Comparison of ENCODE assay signal across 8 cellular contexts in genomic region chr17:38898291-38898679, GRCh38. TPM values are rescaled to one million over a fixed set of nuclear protein-coding genes. Genes with fewer than 3 reads are reported as not detected.
DNase-seq lines count a peak whose midpoint lies in the region; ATAC-seq lines count a peak whose summit lies in the region.

No MANE protein-coding gene starts in this region.

- no peaks in the 10 kb centered on the region for H3K27me3 ChIP-seq in CD8-positive, alpha-beta memory T cell (ENCODE audit: insufficient read depth, low read length, poor library complexity, severe bottlenecking)
- H3K27me3 ChIP-seq in aorta (ENCODE audit: control insufficient read depth in 1 of 2, insufficient read depth in 2 of 2, low read length in 1 of 2): no peaks in the 10 kb centered on the region

- peak overlapping the region; percentile 93 to 99 (median 96) for H3K27ac Mint-ChIP-seq in CD8-positive, alpha-beta memory T cell
- H3K27ac Mint-ChIP-seq in T-cell: peak overlapping the region; percentile 94 to 95
- H3K27ac Mint-ChIP-seq in memory B cell: peak overlapping the region; percentile 88

- POLR2A ChIA-PET in CD8-positive, alpha-beta memory T cell (lab: Charles Lee): interaction anchor here (0.6 to 5.0 kb wide), 14 partner anchors 9 to 302 kb away, joined by 3 to 49 read pairs (median 3); partner anchors contain the start of genes LASP1, RPL19 and RPL23
- POLR2A ChIA-PET in T-cell (lab: Charles Lee): interaction anchor here (0.6 to 1.3 kb wide), 4 partner anchors 13 to 44 kb away, joined by 3 to 5 read pairs (median 4); partner anchors contain the start of genes LASP1 (in 1 of the 2) and RPL23 (in 1 of the 2)

- H3K4me3 ChIP-seq in CD8-positive, alpha-beta memory T cell (ENCODE audit: low read length): peak overlapping the region; percentile 60
- H3K4me3 ChIP-seq in aorta (ENCODE audit: low read length in 2 of 2): no peak overlapping the region

- H3K4me1 ChIP-seq in CD8-positive, alpha-beta memory T cell (ENCODE audit: insufficient read depth, low read length): peaks cover 86% of the 10 kb centered on the region
- H3K4me1 ChIP-seq in aorta (ENCODE audit: control insufficient read depth in 1 of 2, insufficient read depth in 2 of 2, low read length in 2 of 2): peaks cover 3 to 5% of the 10 kb centered on the region in 2 donors

- H3K9me3 Mint-ChIP-seq in CD8-positive, alpha-beta memory T cell: no peaks in the 10 kb centered on the region
- H3K9me3 Mint-ChIP-seq in T-cell: no peaks in the 10 kb centered on the region
- H3K9me3 Mint-ChIP-seq in memory B cell: no peaks in the 10 kb centered on the region

- ATAC-seq in GM21723 (IDR thresholded peaks at IDR 0.05; ENCODE audit: unreplicated experiment) (peak; percentile 14), T-cell (replicated peaks in 1 of 4) (peak; percentile 48 to 52 (median 50)), memory B cell (ENCODE audit: low read depth) (peak; percentile 7), HG02588 (IDR thresholded peaks at IDR 0.05; ENCODE audit: unreplicated experiment) (no peak), aorta (ENCODE audit: low FRiP score) (no peak)

- H3K4me3 Mint-ChIP-seq in CD8-positive, alpha-beta memory T cell: peak overlapping the region; percentile 51 to 92 (median 77)
- H3K4me3 Mint-ChIP-seq in T-cell: peak overlapping the region; percentile 67 to 79 (median 75)
- peak overlapping the region; percentile 77 for H3K4me3 Mint-ChIP-seq in memory B cell

- intact Hi-C loops in aorta (cut with DNase I): no loop called here

- peaks cover 21% of the 10 kb centered on the region for H3K36me3 ChIP-seq in CD8-positive, alpha-beta memory T cell (ENCODE audit: insufficient read depth, low read length)
- H3K36me3 ChIP-seq in aorta (ENCODE audit: control insufficient read depth in 1 of 2, insufficient read depth in 2 of 2, low read length in 1 of 2): no peaks in the 10 kb centered on the region

- H3K9me3 ChIP-seq in CD8-positive, alpha-beta memory T cell (ENCODE audit: low read length): no peaks in the 10 kb centered on the region
- no peaks in the 10 kb centered on the region for H3K9me3 ChIP-seq in aorta (ENCODE audit: control insufficient read depth, low read length)

- no peaks in the 10 kb centered on the region for H3K27me3 Mint-ChIP-seq in CD8-positive, alpha-beta memory T cell
- H3K27me3 Mint-ChIP-seq in T-cell (no peaks in the 10 kb centered on the region), memory B cell (no peaks in the 10 kb centered on the region)

- H3K27ac ChIP-seq in CD8-positive, alpha-beta memory T cell (ENCODE audit: low read depth, low read length): peak overlapping the region; percentile 66
- no peak overlapping the region for H3K27ac ChIP-seq in aorta (ENCODE audit: low read depth in 1 of 2, low read length in 2 of 2)

- 63 to 66% methylated on average over 9 of the region's 9 CpGs for WGBS in aorta, 2 donors

- DNase-seq in CD8-positive, alpha-beta memory T cell: peak in 1 of 5 donors; percentile 51
- peak in 2 of 34 experiments; percentile 22 to 24 for DNase-seq in T-cell
- no peak for DNase-seq in memory B cell (ENCODE audit: low spot score in 2 of 2)
- no peak for DNase-seq in MV-4-11 (lab: John Stamatoyannopoulos, UW)
- DNase-seq in aorta: no peak
- no peak for DNase-seq in NCI-H1092 treated with DMSO at 0.1 percent for 48 hours (lab: John Stamatoyannopoulos, UW)

- peaks cover 0 to 51% (median 7%) of the 10 kb centered on the region in 3 donors for H3K36me3 Mint-ChIP-seq in CD8-positive, alpha-beta memory T cell
- peaks cover 16% of the 10 kb centered on the region for H3K36me3 Mint-ChIP-seq in T-cell
- H3K36me3 Mint-ChIP-seq in memory B cell: peaks cover 4% of the 10 kb centered on the region

- CTCF ChIA-PET in CD8-positive, alpha-beta memory T cell (lab: Charles Lee): interaction anchor here (1.0 to 7.3 kb wide), 10 partner anchors 13 to 277 kb away, joined by 3 to 73 read pairs (median 6); partner anchors contain the start of genes LASP1 and LASP1NB
- CTCF ChIA-PET in T-cell (lab: Charles Lee): interaction anchor here in 1 of 2 donors (1.6 kb wide), 1 partner anchor 255 kb away, joined by 5 read pairs; no protein-coding TSS in a partner anchor

- peaks cover 73 to 81% (median 78%) of the 10 kb centered on the region in 3 donors for H3K4me1 Mint-ChIP-seq in CD8-positive, alpha-beta memory T cell
- H3K4me1 Mint-ChIP-seq in T-cell: peaks cover 53 to 78% (median 75%) of the 10 kb centered on the region in 3 donors
- peaks cover 28% of the 10 kb centered on the region for H3K4me1 Mint-ChIP-seq in memory B cell

RNA-seq across cellular contexts. Expression of gene LASP1, which starts 28.4 kb away (rescaled TPM):
- 100 to 1,000 TPM; 128 to 135 TPM for total RNA-seq in CD8-positive, alpha-beta memory T cell
- 76.1 TPM for polyA plus RNA-seq in CD8-positive, alpha-beta memory T cell
- 100 to 1,000 TPM in 4 of 5 donors, 10 to 100 TPM in 1; 97.2 to 157 (median 122) TPM for total RNA-seq in T-cell
- total RNA-seq in aorta: 100 to 1,000 TPM; 136 to 169 TPM
- polyA plus RNA-seq in aorta: 10 to 100 TPM; 68.5 to 78.9 TPM

RNA-seq across cellular contexts. Expression of gene RPL23, which starts 44.8 kb away (rescaled TPM):
- total RNA-seq in CD8-positive, alpha-beta memory T cell: 1,000 to 10,000 TPM; 1,857 to 1,911 TPM
- polyA plus RNA-seq in CD8-positive, alpha-beta memory T cell: 1,010 TPM
- 1,000 to 10,000 TPM; 1,638 to 2,124 (median 1,743) TPM for total RNA-seq in T-cell
- 1,000 to 10,000 TPM; 1,147 to 1,150 TPM for total RNA-seq in aorta
- 1,000 to 10,000 TPM; 2,973 to 5,274 TPM for polyA plus RNA-seq in aorta

Comparison
In these comparisons a context has a peak if more than half of its experiments do, and no peak if none do; other contexts are left out.
1. ATAC-seq: peak in GM21723 (single experiment), T-cell (4 of 4) and memory B cell (single experiment); none in HG02588 (single experiment) and aorta (single experiment).
2. Peak in every context shown above with its lines, with median percentiles within 50 percentile points of each other: H3K27ac Mint-ChIP-seq and H3K4me3 Mint-ChIP-seq.